ENCODE assay signal across 2 cellular contexts in genomic region chr21:44318489-44319285, GRCh38.
TF ChIP-seq lines count a peak whose summit lies in the region.

No MANE protein-coding gene starts in this region.

TF ChIP-seq in GM12878, 131 proteins besides CTCF, POLR2A, EP300 and RAD21:
- TF ChIP-seq EGR1 (IDR thresholded peaks at IDR 0.05; ENCODE audit: borderline replicate concordance in 1 of 2, low read depth in 2 of 2, low read length in 2 of 2) (no peak), MTA2 (IDR thresholded peaks at IDR 0.05; ENCODE audit: low read depth) (no peak), E2F8 (IDR thresholded peaks at IDR 0.05; ENCODE audit: low read depth, partially characterized antibody) (no peak), SRF (IDR thresholded peaks at IDR 0.05; ENCODE audit: low read depth in 2 of 2, low read length in 2 of 2) (no peak), NR2F1 (conservative IDR thresholded peaks at IDR 0.05) (no peak), SIN3A (IDR thresholded peaks at IDR 0.05; ENCODE audit: low read depth, low read length) (no peak), SMARCA5 (IDR thresholded peaks at IDR 0.05) (no peak)
- TF ChIP-seq, protein P1, sequence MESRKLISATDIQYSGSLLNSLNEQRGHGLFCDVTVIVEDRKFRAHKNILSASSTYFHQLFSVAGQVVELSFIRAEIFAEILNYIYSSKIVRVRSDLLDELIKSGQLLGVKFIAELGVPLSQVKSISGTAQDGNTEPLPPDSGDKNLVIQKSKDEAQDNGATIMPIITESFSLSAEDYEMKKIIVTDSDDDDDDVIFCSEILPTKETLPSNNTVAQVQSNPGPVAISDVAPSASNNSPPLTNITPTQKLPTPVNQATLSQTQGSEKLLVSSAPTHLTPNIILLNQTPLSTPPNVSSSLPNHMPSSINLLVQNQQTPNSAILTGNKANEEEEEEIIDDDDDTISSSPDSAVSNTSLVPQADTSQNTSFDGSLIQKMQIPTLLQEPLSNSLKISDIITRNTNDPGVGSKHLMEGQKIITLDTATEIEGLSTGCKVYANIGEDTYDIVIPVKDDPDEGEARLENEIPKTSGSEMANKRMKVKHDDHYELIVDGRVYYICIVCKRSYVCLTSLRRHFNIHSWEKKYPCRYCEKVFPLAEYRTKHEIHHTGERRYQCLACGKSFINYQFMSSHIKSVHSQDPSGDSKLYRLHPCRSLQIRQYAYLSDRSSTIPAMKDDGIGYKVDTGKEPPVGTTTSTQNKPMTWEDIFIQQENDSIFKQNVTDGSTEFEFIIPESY (IDR thresholded peaks at IDR 0.05) = no peak

TF ChIP-seq in H1, 55 proteins besides CTCF, POLR2A, EP300 and RAD21:
- TF ChIP-seq SP4 (IDR thresholded peaks at IDR 0.05; ENCODE audit: low read length) (no peak), SUZ12 (IDR thresholded peaks at IDR 0.05; ENCODE audit: low read length) (no peak), TBP (IDR thresholded peaks at IDR 0.05; ENCODE audit: low read depth, low read length) (no peak), EGR1 (IDR thresholded peaks at IDR 0.05; ENCODE audit: borderline replicate concordance, low read depth, low read length) (no peak), CREB1 (IDR thresholded peaks at IDR 0.05) (no peak), SRF (IDR thresholded peaks at IDR 0.05; ENCODE audit: low read depth, low read length) (no peak), CHD2 (IDR thresholded peaks at IDR 0.05; ENCODE audit: low read length) (no peak), SAP30 (IDR thresholded peaks at IDR 0.05; ENCODE audit: insufficient read depth, insufficient replicate concordance, low read length) (no peak), CBX8 (IDR thresholded peaks at IDR 0.05; ENCODE audit: borderline replicate concordance, low read depth, low read length) (no peak), KDM5A (IDR thresholded peaks at IDR 0.05; ENCODE audit: low read length) (no peak), RXRA (IDR thresholded peaks at IDR 0.05; ENCODE audit: insufficient read depth, low read depth, low read length) (no peak), SIX5 (IDR thresholded peaks at IDR 0.05; ENCODE audit: low read depth, low read length) (no peak), TEAD4 (IDR thresholded peaks at IDR 0.05; ENCODE audit: low read depth, low read length) (no peak), SP1 (IDR thresholded peaks at IDR 0.05; ENCODE audit: low read depth, low read length) (no peak), EZH2 (IDR thresholded peaks at IDR 0.05; ENCODE audit: low read depth, low read length, severe bottlenecking) (no peak), CTBP2 (IDR thresholded peaks at IDR 0.05; ENCODE audit: borderline replicate concordance, insufficient read depth, insufficient read length, low read length) (no peak)
